Comparison of ENCODE assay signal across 1 cellular context in the genomic region with DNA sequence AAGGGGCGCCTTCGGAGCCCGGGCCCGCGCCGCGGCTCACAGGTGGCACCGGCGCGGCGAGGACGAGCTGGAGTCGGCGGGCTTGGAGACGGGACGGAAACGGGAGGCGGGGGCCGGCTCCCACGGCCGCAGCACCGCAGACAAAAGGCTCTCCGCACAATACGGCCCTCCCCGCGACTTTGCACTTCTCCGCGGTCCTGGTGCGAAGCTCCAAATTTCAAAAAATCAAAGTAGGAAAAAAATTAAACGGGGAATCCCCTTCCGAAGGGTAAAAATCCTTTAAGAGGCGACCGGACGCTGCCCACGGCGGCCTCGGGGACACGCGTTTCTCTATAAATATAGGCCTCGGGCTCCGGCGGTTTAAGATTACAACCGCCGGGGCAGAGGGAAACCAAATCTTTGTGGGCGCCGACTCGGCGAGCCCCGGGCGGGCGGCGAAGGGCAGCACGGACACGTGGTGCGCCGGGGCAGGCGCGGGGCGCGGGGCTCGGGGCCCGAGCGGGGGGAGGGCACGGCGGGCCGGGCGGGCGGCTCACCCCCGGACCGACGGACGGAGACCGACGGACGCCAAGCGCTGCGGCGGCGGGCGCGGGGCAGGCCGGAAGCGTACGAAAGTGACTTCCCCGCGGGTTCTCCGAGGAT.
A peak's percentile ranks its signal among the peaks of the same experiment; 100 is the strongest.
TF ChIP-seq lines count a peak whose summit lies in the region.

No MANE protein-coding gene starts in this region.

TF ChIP-seq in K562, 482 proteins besides CTCF, POLR2A, EP300 and RAD21 (continued from another document):
- TF ChIP-seq KAT7 (CRISPR knock-in tag; IDR thresholded peaks at IDR 0.05; ENCODE audit: borderline replicate concordance) (0 out of 2 replicates have a peak, but pooled peaks have one; percentile 0), ARID1B (IDR thresholded peaks at IDR 0.05) (peak; percentile 5; the same call in 1 of the 2 replicates), ILK (tag; IDR thresholded peaks at IDR 0.05; ENCODE audit: borderline replicate concordance, low read depth) (no peak), RBM14 (IDR thresholded peaks at IDR 0.05; ENCODE audit: borderline replicate concordance, insufficient read depth, low read depth, low read length) (0 out of 2 replicates have a peak, but pooled peaks have one; percentile 41), CHD1 (IDR thresholded peaks at IDR 0.05; ENCODE audit: low read length) (peak; percentile 89), MTF1 (CRISPR knock-in tag; IDR thresholded peaks at IDR 0.05; ENCODE audit: borderline replicate concordance) (no peak), EZH2 (IDR thresholded peaks at IDR 0.05; ENCODE audit: borderline replicate concordance, low read depth, low read length) (no peak), MAFG (tag; conservative IDR thresholded peaks at IDR 0.05) (no peak), MYNN (IDR thresholded peaks at IDR 0.05) (no peak), MYNN (CRISPR knock-in tag; IDR thresholded peaks at IDR 0.05) (no peak), NR2C1 (IDR thresholded peaks at IDR 0.05) (no peak), NR2C1 (tag; IDR thresholded peaks at IDR 0.05) (no peak), RBM34 (IDR thresholded peaks at IDR 0.05; ENCODE audit: borderline replicate concordance, insufficient read depth, low read length) (no peak), EGR1 (conservative IDR thresholded peaks at IDR 0.05) (no peak), ELF2 (CRISPR knock-in tag; IDR thresholded peaks at IDR 0.05) (no peak), PCBP1 (IDR thresholded peaks at IDR 0.05; ENCODE audit: low read depth, low read length, poor library complexity, severe bottlenecking) (peak; percentile 78), RBFOX2 (IDR thresholded peaks at IDR 0.05; ENCODE audit: low read depth, low read length) (peak; percentile 88), MXI1 (IDR thresholded peaks at IDR 0.05; ENCODE audit: low read depth, low read length) (0 out of 2 replicates have a peak, but pooled peaks have one; percentile 5)
- TF ChIP-seq, protein P1, sequence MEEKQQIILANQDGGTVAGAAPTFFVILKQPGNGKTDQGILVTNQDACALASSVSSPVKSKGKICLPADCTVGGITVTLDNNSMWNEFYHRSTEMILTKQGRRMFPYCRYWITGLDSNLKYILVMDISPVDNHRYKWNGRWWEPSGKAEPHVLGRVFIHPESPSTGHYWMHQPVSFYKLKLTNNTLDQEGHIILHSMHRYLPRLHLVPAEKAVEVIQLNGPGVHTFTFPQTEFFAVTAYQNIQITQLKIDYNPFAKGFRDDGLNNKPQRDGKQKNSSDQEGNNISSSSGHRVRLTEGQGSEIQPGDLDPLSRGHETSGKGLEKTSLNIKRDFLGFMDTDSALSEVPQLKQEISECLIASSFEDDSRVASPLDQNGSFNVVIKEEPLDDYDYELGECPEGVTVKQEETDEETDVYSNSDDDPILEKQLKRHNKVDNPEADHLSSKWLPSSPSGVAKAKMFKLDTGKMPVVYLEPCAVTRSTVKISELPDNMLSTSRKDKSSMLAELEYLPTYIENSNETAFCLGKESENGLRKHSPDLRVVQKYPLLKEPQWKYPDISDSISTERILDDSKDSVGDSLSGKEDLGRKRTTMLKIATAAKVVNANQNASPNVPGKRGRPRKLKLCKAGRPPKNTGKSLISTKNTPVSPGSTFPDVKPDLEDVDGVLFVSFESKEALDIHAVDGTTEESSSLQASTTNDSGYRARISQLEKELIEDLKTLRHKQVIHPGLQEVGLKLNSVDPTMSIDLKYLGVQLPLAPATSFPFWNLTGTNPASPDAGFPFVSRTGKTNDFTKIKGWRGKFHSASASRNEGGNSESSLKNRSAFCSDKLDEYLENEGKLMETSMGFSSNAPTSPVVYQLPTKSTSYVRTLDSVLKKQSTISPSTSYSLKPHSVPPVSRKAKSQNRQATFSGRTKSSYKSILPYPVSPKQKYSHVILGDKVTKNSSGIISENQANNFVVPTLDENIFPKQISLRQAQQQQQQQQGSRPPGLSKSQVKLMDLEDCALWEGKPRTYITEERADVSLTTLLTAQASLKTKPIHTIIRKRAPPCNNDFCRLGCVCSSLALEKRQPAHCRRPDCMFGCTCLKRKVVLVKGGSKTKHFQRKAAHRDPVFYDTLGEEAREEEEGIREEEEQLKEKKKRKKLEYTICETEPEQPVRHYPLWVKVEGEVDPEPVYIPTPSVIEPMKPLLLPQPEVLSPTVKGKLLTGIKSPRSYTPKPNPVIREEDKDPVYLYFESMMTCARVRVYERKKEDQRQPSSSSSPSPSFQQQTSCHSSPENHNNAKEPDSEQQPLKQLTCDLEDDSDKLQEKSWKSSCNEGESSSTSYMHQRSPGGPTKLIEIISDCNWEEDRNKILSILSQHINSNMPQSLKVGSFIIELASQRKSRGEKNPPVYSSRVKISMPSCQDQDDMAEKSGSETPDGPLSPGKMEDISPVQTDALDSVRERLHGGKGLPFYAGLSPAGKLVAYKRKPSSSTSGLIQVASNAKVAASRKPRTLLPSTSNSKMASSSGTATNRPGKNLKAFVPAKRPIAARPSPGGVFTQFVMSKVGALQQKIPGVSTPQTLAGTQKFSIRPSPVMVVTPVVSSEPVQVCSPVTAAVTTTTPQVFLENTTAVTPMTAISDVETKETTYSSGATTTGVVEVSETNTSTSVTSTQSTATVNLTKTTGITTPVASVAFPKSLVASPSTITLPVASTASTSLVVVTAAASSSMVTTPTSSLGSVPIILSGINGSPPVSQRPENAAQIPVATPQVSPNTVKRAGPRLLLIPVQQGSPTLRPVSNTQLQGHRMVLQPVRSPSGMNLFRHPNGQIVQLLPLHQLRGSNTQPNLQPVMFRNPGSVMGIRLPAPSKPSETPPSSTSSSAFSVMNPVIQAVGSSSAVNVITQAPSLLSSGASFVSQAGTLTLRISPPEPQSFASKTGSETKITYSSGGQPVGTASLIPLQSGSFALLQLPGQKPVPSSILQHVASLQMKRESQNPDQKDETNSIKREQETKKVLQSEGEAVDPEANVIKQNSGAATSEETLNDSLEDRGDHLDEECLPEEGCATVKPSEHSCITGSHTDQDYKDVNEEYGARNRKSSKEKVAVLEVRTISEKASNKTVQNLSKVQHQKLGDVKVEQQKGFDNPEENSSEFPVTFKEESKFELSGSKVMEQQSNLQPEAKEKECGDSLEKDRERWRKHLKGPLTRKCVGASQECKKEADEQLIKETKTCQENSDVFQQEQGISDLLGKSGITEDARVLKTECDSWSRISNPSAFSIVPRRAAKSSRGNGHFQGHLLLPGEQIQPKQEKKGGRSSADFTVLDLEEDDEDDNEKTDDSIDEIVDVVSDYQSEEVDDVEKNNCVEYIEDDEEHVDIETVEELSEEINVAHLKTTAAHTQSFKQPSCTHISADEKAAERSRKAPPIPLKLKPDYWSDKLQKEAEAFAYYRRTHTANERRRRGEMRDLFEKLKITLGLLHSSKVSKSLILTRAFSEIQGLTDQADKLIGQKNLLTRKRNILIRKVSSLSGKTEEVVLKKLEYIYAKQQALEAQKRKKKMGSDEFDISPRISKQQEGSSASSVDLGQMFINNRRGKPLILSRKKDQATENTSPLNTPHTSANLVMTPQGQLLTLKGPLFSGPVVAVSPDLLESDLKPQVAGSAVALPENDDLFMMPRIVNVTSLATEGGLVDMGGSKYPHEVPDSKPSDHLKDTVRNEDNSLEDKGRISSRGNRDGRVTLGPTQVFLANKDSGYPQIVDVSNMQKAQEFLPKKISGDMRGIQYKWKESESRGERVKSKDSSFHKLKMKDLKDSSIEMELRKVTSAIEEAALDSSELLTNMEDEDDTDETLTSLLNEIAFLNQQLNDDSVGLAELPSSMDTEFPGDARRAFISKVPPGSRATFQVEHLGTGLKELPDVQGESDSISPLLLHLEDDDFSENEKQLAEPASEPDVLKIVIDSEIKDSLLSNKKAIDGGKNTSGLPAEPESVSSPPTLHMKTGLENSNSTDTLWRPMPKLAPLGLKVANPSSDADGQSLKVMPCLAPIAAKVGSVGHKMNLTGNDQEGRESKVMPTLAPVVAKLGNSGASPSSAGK (IDR thresholded peaks at IDR 0.05), result 0 out of 2 replicates have a peak, but pooled peaks have one; percentile 3
